Comparison of ENCODE assay signal across 28 cellular contexts in genomic region chr17:55654821-55655220, GRCh38.
"Had no signal": no experiment of that assay in that cellular context is flagged by ENCODE, and none has a peak within 500 bp of the region (broad histone marks: within the 10 kb centered on the region; RNA-seq: fewer than 3 reads in every experiment).

No MANE protein-coding gene starts in this region.

- DNase-seq: activated CD4-positive, alpha-beta memory T cell treated with anti-CD3 and anti-CD28 coated beads, Interleukin-2, amount 10 ng/mL, durations not matched to agents 7 days and 5 days; activated CD4-positive, alpha-beta T cell treated with anti-CD3 and anti-CD28 coated beads for 1 hour; activated CD4-positive, alpha-beta T cell treated with anti-CD3 and anti-CD28 coated beads for 4 hours; activated CD4-positive, alpha-beta T cell treated with anti-CD3 and anti-CD28 coated beads, Interleukin-2, amount 10 ng/mL, durations not matched to agents 7 days and 5 days; activated CD4-positive, alpha-beta T cell treated with anti-CD3 and anti-CD28 coated beads, Interleukin-2, amount 50 U/mL, for 4 hours; activated effector memory CD4-positive, alpha-beta T cell treated with Interleukin-2 at 50 U/mL for 16 hours; activated gamma-delta T cell treated with Interleukin-2 at 50 U/mL for 16 hours; activated naive CD4-positive, alpha-beta T cell treated with anti-CD3 and anti-CD28 coated beads, Interleukin-2, amount 50 U/mL, for 16 hours; activated naive CD4-positive, alpha-beta T cell treated with Interleukin-2 at 50 U/mL for 16 hours; activated T-cell treated with anti-CD3 and anti-CD28 coated beads, Interleukin-2, amount 50 U/mL, for 4 hours; amygdala; central memory CD4-positive, alpha-beta T cell; cerebellar nuclear complex; dorsolateral prefrontal cortex; effector memory CD4-positive, alpha-beta T cell; endodermal cell; erythroblast; foreskin fibroblast; head of caudate nucleus; T-helper 2 cell had no signal

- H3K4me3 ChIP-seq: ascending aorta, breast epithelium, cardiac muscle cell, coronary artery, dorsolateral prefrontal cortex, esophagus muscularis mucosa had no signal

- H3K27me3 ChIP-seq: ascending aorta, breast epithelium, cardiac muscle cell, esophagus muscularis mucosa had no signal

- H3K27ac ChIP-seq: ascending aorta, breast epithelium, cardiac muscle cell, coronary artery, dorsolateral prefrontal cortex, VCaP had no signal

- H3K4me1 ChIP-seq: ascending aorta, breast epithelium had no signal

- H3K9me3 ChIP-seq: ascending aorta, breast epithelium, esophagus muscularis mucosa had no signal

- H3K36me3 ChIP-seq: ascending aorta, breast epithelium, cardiac muscle cell, esophagus muscularis mucosa had no signal

- ATAC-seq: activated T-cell treated with anti-CD3 and anti-CD28 coated beads, Interleukin-2, amount 50 U/mL, for 4 hours; activated T-helper 17 cell treated with anti-CD3 and anti-CD28 coated beads, Interleukin-2, amount 50 U/mL, for 72 hours; WTC11 had no signal
